Comparison of ENCODE assay signal across 10 cellular contexts in genomic region chr7:89003619-89003956, GRCh38.
A peak's percentile ranks its signal among the peaks of the same experiment; 100 is the strongest.
DNase-seq lines count a peak whose midpoint lies in the region; ATAC-seq lines count a peak whose summit lies in the region.
"Had no signal": no experiment of that assay in that cellular context is flagged by ENCODE, and none has a peak within 500 bp of the region (broad histone marks: within the 10 kb centered on the region; RNA-seq: fewer than 3 reads in every experiment).

No MANE protein-coding gene starts in this region.

- no peak overlapping the region for H3K27ac ChIP-seq in SJCRH30

- no peak overlapping the region for H3K9ac ChIP-seq in adipocyte (ENCODE audit: low read length)

- no peak for DNase-seq in adipocyte (ENCODE audit: low read depth)
- DNase-seq in SJCRH30 = no peak
- no peak for DNase-seq in NCI-H2107 treated with DMSO at 0.1 percent for 48 hours (lab: John Stamatoyannopoulos, UW; ENCODE audit: unreplicated experiment)
- no peak for DNase-seq in DMS153 (lab: John Stamatoyannopoulos, UW)
- no peak for DNase-seq in NCI-H1105 (lab: John Stamatoyannopoulos, UW)
- DNase-seq: stimulated activated CD4-positive, alpha-beta T cell treated with anti-CD3 and anti-CD28 coated beads, Interleukin-4, amount 100 ng/mL, for 1 hour had no signal

- H3K4me3 ChIP-seq in adipocyte (ENCODE audit: low read length) (peak overlapping the region; percentile 80), SJCRH30 (no peak overlapping the region)

- H3K9me3 ChIP-seq in adipocyte (ENCODE audit: control insufficient read depth, low read length) (no peaks in the 10 kb centered on the region), SJCRH30 (replicated peaks) (no peaks in the 10 kb centered on the region)

- H3K27me3 ChIP-seq in adipocyte (replicated peaks; ENCODE audit: control insufficient read depth, insufficient read depth, low read length) (no peaks in the 10 kb centered on the region), SJCRH30 (no peaks in the 10 kb centered on the region)

- no peaks in the 10 kb centered on the region for H3K36me3 ChIP-seq in adipocyte (ENCODE audit: control insufficient read depth, insufficient read depth, low read length, severe bottlenecking)
- H3K36me3 ChIP-seq in SJCRH30 = no peaks in the 10 kb centered on the region

- ATAC-seq in GM18519 (IDR thresholded peaks at IDR 0.05; ENCODE audit: low FRiP score, unreplicated experiment) (peak; percentile 44), GM21381 (IDR thresholded peaks at IDR 0.05; ENCODE audit: unreplicated experiment) (peak; percentile 47), HG03139 (IDR thresholded peaks at IDR 0.05; ENCODE audit: unreplicated experiment) (peak; percentile 48)
- ATAC-seq: Panc1 had no signal

- H3K4me1 ChIP-seq in adipocyte (ENCODE audit: control insufficient read depth, insufficient read depth, low read length) (peaks cover 37% of the 10 kb centered on the region), SJCRH30 (no peaks in the 10 kb centered on the region)
